In the genomic region with DNA sequence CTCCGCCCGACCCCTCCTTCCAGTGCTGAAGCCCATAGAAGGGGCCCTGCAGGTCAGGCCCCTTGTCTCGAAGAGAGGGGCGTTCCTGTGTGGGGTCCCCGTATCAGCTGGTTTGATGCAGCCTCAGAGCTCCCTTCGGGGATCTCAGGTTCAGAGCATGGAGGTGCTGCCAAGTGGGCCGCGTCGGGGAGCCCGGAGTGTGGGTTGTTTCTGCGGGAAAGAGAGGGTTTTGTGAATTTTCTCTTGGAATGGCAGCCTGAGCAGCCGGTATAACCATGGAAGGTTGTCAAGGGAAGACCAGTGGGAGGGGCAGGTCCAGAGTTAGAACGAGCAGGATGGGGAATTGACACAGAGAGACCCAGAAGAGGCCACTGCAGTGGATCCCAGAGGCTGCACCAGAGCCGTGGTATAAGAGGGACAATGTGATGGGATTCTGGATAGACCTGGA, we compare ENCODE assay signal across 1 cellular context.
TF ChIP-seq lines count a peak whose summit lies in the region.

No MANE protein-coding gene starts in this region.

TF ChIP-seq in A549, 52 proteins besides CTCF, POLR2A, EP300 and RAD21:
- TF ChIP-seq KDM5A (IDR thresholded peaks at IDR 0.05) (no peak), PHF8 (IDR thresholded peaks at IDR 0.05; ENCODE audit: borderline replicate concordance, low read depth) (peak; percentile 28; the same call in 1 of the 2 replicates)
